In genomic region chr2:204989877-204990276, GRCh38 we compare ENCODE assay signal across 20 cellular contexts.
A peak's percentile ranks its signal among the peaks of the same experiment; 100 is the strongest.
DNase-seq lines count a peak whose midpoint lies in the region; ATAC-seq, FAIRE-seq and TF ChIP-seq lines count a peak whose summit lies in the region.
"Had no signal": no experiment of that assay in that cellular context is flagged by ENCODE, and none has a peak within 500 bp of the region (broad histone marks: within the 10 kb centered on the region; RNA-seq: fewer than 3 reads in every experiment).

No MANE protein-coding gene starts in this region.

- peaks cover 42% of the 10 kb centered on the region; the same call in 1 of the 2 replicates for H3K9me3 ChIP-seq in HepG2 (ENCODE audit: low read length)
- H3K9me3 ChIP-seq in right lobe of liver = no peaks in the 10 kb centered on the region
- H3K9me3 ChIP-seq: A549; BLaER1 treated with 17β-estradiol and CSF1 and Interleukin-3, amounts not matched to agents 10 nM and 100 nM; Caco-2 had no signal

- no peak overlapping the region for H2AFZ ChIP-seq in HepG2 (ENCODE audit: low read length)

- no peak for DNase-seq in HepG2 (ENCODE audit: low spot score)
- no peak for DNase-seq in right lobe of liver
- no peak for DNase-seq in frontal cortex (ENCODE audit: low spot score in 2 of 2)
- DNase-seq: AML-193; Caco-2; Calu3; CD4-positive, alpha-beta T cell; CD8-positive, alpha-beta T cell; DMS79 treated with DMSO at 0.1 percent for 48 hours; GF-D8 had no signal

- POLR2A ChIA-PET in HepG2 (lab: Yijun Ruan, JAX) = no interaction called here

- BruUV-seq in HepG2 (replicated peaks; lab: Mats Ljungman, UMichigan) = no TSS peak

- FAIRE-seq in HepG2 (lab: Jason Lieb, UNC) = no peak
- peak; percentile 23 for FAIRE-seq in frontal cortex (lab: Jason Lieb, UNC)
- FAIRE-seq: A549, D721Med, G401.6, GM12891, GM19239 had no signal

- ATAC-seq in HepG2 (no peak), right lobe of liver (no peak), GM21723 (IDR thresholded peaks at IDR 0.05; ENCODE audit: unreplicated experiment) (no peak), GM19328 (IDR thresholded peaks at IDR 0.05; ENCODE audit: unreplicated experiment) (no peak)
- ATAC-seq: A549; CD8-positive, alpha-beta T cell had no signal

- no peak overlapping the region for H3K4me2 ChIP-seq in HepG2 (ENCODE audit: low read depth, low read length)
- H3K4me2 ChIP-seq: A549; BLaER1 treated with 17β-estradiol and CSF1 and Interleukin-3, amounts not matched to agents 10 nM and 100 nM had no signal

- no peaks in the 10 kb centered on the region for H4K20me1 ChIP-seq in HepG2 (ENCODE audit: insufficient read depth, low read length)
- H4K20me1 ChIP-seq: BLaER1 treated with 17β-estradiol and CSF1 and Interleukin-3, amounts not matched to agents 10 nM and 100 nM had no signal

- TF ChIP-seq EP300 in HepG2 (IDR thresholded peaks at IDR 0.05; ENCODE audit: low read depth in 2 of 2, low read length in 2 of 2) (no peak), HepG2 (CRISPR knock-in tag; IDR thresholded peaks at IDR 0.05; ENCODE audit: borderline replicate concordance) (no peak)

- no peak for TF ChIP-seq RAD21 in HepG2 (CRISPR knock-in tag; IDR thresholded peaks at IDR 0.05)

- H3K36me3 ChIP-seq in HepG2 (replicated peaks in 1 of 2; ENCODE audit: control insufficient read depth in 1 of 2, insufficient read depth in 2 of 2, low read length in 2 of 2) (no peaks in the 10 kb centered on the region), right lobe of liver (no peaks in the 10 kb centered on the region)
- H3K36me3 ChIP-seq: BLaER1 treated with 17β-estradiol and CSF1 and Interleukin-3, amounts not matched to agents 10 nM and 100 nM had no signal

- no peak for TF ChIP-seq CTCF in HepG2 (CRISPR knock-in tag; IDR thresholded peaks at IDR 0.05)
- no peak for TF ChIP-seq CTCF in right lobe of liver (IDR thresholded peaks at IDR 0.05)

- H3K27me3 ChIP-seq in HepG2 (ENCODE audit: control insufficient read depth in 1 of 2, insufficient read depth in 2 of 2, low read length in 2 of 2) (no peaks in the 10 kb centered on the region), right lobe of liver (no peaks in the 10 kb centered on the region)
- H3K27me3 ChIP-seq: BLaER1 treated with 17β-estradiol and CSF1 and Interleukin-3, amounts not matched to agents 10 nM and 100 nM had no signal

- H3K4me1 ChIP-seq in HepG2 (ENCODE audit: insufficient read depth, low read length) (no peaks in the 10 kb centered on the region), right lobe of liver (no peaks in the 10 kb centered on the region)
- H3K4me1 ChIP-seq: A549; BLaER1 treated with 17β-estradiol and CSF1 and Interleukin-3, amounts not matched to agents 10 nM and 100 nM had no signal

- WGBS in HepG2 (ENCODE audit: low lambda C conversion rate) = 26% methylated on average over 1 of the region's 1 CpG
- 90% methylated on average over 1 of the region's 1 CpG for WGBS in right lobe of liver (ENCODE audit: insufficient coverage, low coverage, low lambda C conversion rate, missing lambda C conversion rate)

- no peak overlapping the region for H3K9ac ChIP-seq in HepG2 (ENCODE audit: insufficient read depth, low read depth, low read length)
- H3K9ac ChIP-seq: BLaER1 treated with 17β-estradiol and CSF1 and Interleukin-3, amounts not matched to agents 10 nM and 100 nM had no signal

- TF ChIP-seq POLR2A in HepG2 (IDR thresholded peaks at IDR 0.05; ENCODE audit: insufficient read depth in 1 of 2, low read depth in 2 of 2, low read length in 2 of 2) = no peak
- TF ChIP-seq POLR2A in right lobe of liver (IDR thresholded peaks at IDR 0.05) = no peak

- CTCF ChIA-PET in HepG2 (lab: Yijun Ruan, JAX; ENCODE audit: low intra/inter-chr PET ratio, low total read pairs) = no interaction called here

- intact Hi-C loops in HepG2 (cut with micrococcal nuclease; ENCODE audit: unreplicated experiment) = no loop called here
- intact Hi-C loops in right lobe of liver (cut with DNase I) = no loop called here

- H3K27ac ChIP-seq in HepG2 (ENCODE audit: extremely low read length, insufficient read depth, low read length) = no peak overlapping the region
- no peak overlapping the region for H3K27ac ChIP-seq in right lobe of liver
- H3K27ac ChIP-seq: 22Rv1; A549; BLaER1 treated with 17β-estradiol and CSF1 and Interleukin-3, amounts not matched to agents 10 nM and 100 nM; C4-2B had no signal

- in situ Hi-C loops in HepG2 (cut with HindIII; ENCODE audit: extremely low pct_ligation_motif_present, low pct_unique_long_range_greater_than_20kb) = no loop called here

- H3K4me3 ChIP-seq in HepG2 (replicated peaks in 1 of 3; ENCODE audit: insufficient read depth in 1 of 3, low read depth in 2 of 3, low read length in 3 of 3) (no peak overlapping the region), right lobe of liver (no peak overlapping the region)
- H3K4me3 ChIP-seq: A549; BLaER1 treated with 17β-estradiol and CSF1 and Interleukin-3, amounts not matched to agents 10 nM and 100 nM had no signal

- H3K79me2 ChIP-seq in HepG2 (ENCODE audit: insufficient read depth, low read length) = no peaks in the 10 kb centered on the region

TF ChIP-seq in HepG2, 621 proteins besides CTCF, POLR2A, EP300 and RAD21:
- TF ChIP-seq GABPA (IDR thresholded peaks at IDR 0.05; ENCODE audit: low read depth, low read length) = no peak
- TF ChIP-seq GABPA (CRISPR knock-in tag; IDR thresholded peaks at IDR 0.05; ENCODE audit: low read depth) = no peak
- peak; percentile 44; the same call in 1 of the 2 replicates for TF ChIP-seq MAFF (IDR thresholded peaks at IDR 0.05; ENCODE audit: low read depth, low read length)
- peak; percentile 43 to 78; a peak in 3 of 4 replicates for TF ChIP-seq MAFK (conservative IDR thresholded peaks at IDR 0.05 in 1 of 2, IDR thresholded peaks at IDR 0.05 in 1 of 2; ENCODE audit: low read length in 2 of 2)
